8 cellular contexts compared by ENCODE assay signal in genomic region chr12:50283924-50284236, GRCh38. TPM values are rescaled to one million over a fixed set of nuclear protein-coding genes. Genes with fewer than 3 reads are reported as not detected.
DNase-seq lines count a peak whose midpoint lies in the region; ATAC-seq, FAIRE-seq and TF ChIP-seq lines count a peak whose summit lies in the region.

No MANE protein-coding gene starts in this region.

- H4K20me1 ChIP-seq in Karpas-422 (ENCODE audit: insufficient read depth, low read depth, low read length) = no peaks in the 10 kb centered on the region

- 20 to 23% methylated on average over 6 of the region's 6 CpGs for WGBS in lower leg skin, 2 donors
- WGBS in transverse colon (ENCODE audit: low coverage in 1 of 2), 2 donors = 21 to 28% methylated on average over 5 to 6 of the region's 6 CpGs

- in situ Hi-C loops in transverse colon (cut with MboI; ENCODE audit: low pct_ligation_motif_present in 1 of 4, low pct_unique_long_range_greater_than_20kb in 1 of 4, low sequenced_read_pairs in 3 of 4) = no loop called here

- TF ChIP-seq EP300 in transverse colon (IDR thresholded peaks at IDR 0.05; ENCODE audit: low read depth) = no peak

- no peaks in the 10 kb centered on the region for H3K27me3 ChIP-seq in Karpas-422 (ENCODE audit: low read length)
- no peaks in the 10 kb centered on the region for H3K27me3 ChIP-seq in bronchial epithelial cell (ENCODE audit: control insufficient read depth, insufficient read depth, low read length)
- no peaks in the 10 kb centered on the region for H3K27me3 ChIP-seq in transverse colon

- TF ChIP-seq CTCF in bronchial epithelial cell (IDR thresholded peaks at IDR 0.05; ENCODE audit: insufficient read depth, low read length, severe bottlenecking) = no peak
- no peak for TF ChIP-seq CTCF in lower leg skin (IDR thresholded peaks at IDR 0.05)
- no peak for TF ChIP-seq CTCF in transverse colon (IDR thresholded peaks at IDR 0.05)

- peak overlapping the region; percentile 91 for H2AFZ ChIP-seq in Karpas-422 (ENCODE audit: low read length)

- intact Hi-C loops in lower leg skin (cut with DNase I; ENCODE audit: low total_unique reads) (no loop called here), transverse colon (cut with DNase I; ENCODE audit: low total_unique reads) (no loop called here)

- H3K27ac ChIP-seq in Karpas-422 (ENCODE audit: low read length) = no peak overlapping the region
- H3K27ac ChIP-seq in transverse colon = peak overlapping the region; percentile 81 to 89 (median 87)

- H3K9me2 ChIP-seq in Karpas-422 (replicated peaks; ENCODE audit: insufficient read depth, low read length) = no peaks in the 10 kb centered on the region

- ATAC-seq in GM21367 (IDR thresholded peaks at IDR 0.05; ENCODE audit: unreplicated experiment) = no peak

- no peaks in the 10 kb centered on the region for H3K9me3 ChIP-seq in Karpas-422 (ENCODE audit: low read length)
- no peaks in the 10 kb centered on the region for H3K9me3 ChIP-seq in transverse colon

- DNase-seq in NCI-H82 (lab: John Stamatoyannopoulos, UW) (peak; percentile 60), NCI-H82 treated with DMSO at 0.1 percent for 48 hours (lab: John Stamatoyannopoulos, UW; ENCODE audit: unreplicated experiment) (no peak), Karpas-422 (peak; percentile 63), bronchial epithelial cell (ENCODE audit: low read depth) (no peak), lower leg skin (ENCODE audit: low spot score in 2 of 2) (no peak), transverse colon (no peak), dermis blood vessel endothelial cell (no peak)

- H3K4me1 ChIP-seq in Karpas-422 (ENCODE audit: low read length) (peaks cover 19% of the 10 kb centered on the region), transverse colon (peaks cover 3 to 48% (median 23%) of the 10 kb centered on the region in 4 donors)

- H3K4me3 ChIP-seq in Karpas-422 (ENCODE audit: low read length) (peak overlapping the region; percentile 85), bronchial epithelial cell (ENCODE audit: low read depth, low read length) (peak overlapping the region; percentile 92), lower leg skin (ENCODE audit: low read depth, poor library complexity, severe bottlenecking) (peak overlapping the region; percentile 88), transverse colon (peak overlapping the region; percentile 50 to 78 (median 62))

- no peak for TF ChIP-seq POLR2A in lower leg skin (IDR thresholded peaks at IDR 0.05)
- TF ChIP-seq POLR2A in transverse colon (IDR thresholded peaks at IDR 0.05) = no peak

- H3K9ac ChIP-seq in Karpas-422 (ENCODE audit: low read length) = peak overlapping the region; percentile 83

- H3K36me3 ChIP-seq in Karpas-422 (ENCODE audit: insufficient read depth, low read length) (no peaks in the 10 kb centered on the region), bronchial epithelial cell (ENCODE audit: control insufficient read depth, insufficient read depth, low read length) (no peaks in the 10 kb centered on the region), transverse colon (no peaks in the 10 kb centered on the region)

- no peak for FAIRE-seq in bronchial epithelial cell (lab: Jason Lieb, UNC)

- peaks cover 15% of the 10 kb centered on the region for H3K79me2 ChIP-seq in Karpas-422 (ENCODE audit: low read length)

- peak overlapping the region; percentile 77 for H3K4me2 ChIP-seq in Karpas-422 (ENCODE audit: low read depth, low read length, poor library complexity, severe bottlenecking)

RNA-seq across cellular contexts. Expression of gene LIMA1, which starts 0.6 kb away (rescaled TPM):
- 28.1 and 39.5 TPM in 2 replicates for total RNA-seq in Karpas-422 (2014; rRNA removed; shearing (Covaris generic); ENCODE audit: low replicate concordance)
- total RNA-seq in bronchial epithelial cell = 95.0 and 98.2 TPM in 2 replicates
- 10 to 100 TPM; 47.2 to 62.1 (median 54.5) TPM for total RNA-seq in lower leg skin
- total RNA-seq in transverse colon = 100 to 1,000 TPM; 151 to 259 (median 243) TPM
- 30.8 and 69.7 TPM in 2 replicates for total RNA-seq in dermis blood vessel endothelial cell

Comparison
In these comparisons a context has a peak if more than half of its experiments do, and no peak if none do; other contexts are left out.
1. DNase-seq: peak in NCI-H82 (single experiment) and Karpas-422 (single experiment); none in NCI-H82 treated with DMSO at 0.1 percent for 48 hours (single experiment), bronchial epithelial cell (single experiment), lower leg skin (0 of 2), transverse colon (single experiment) and dermis blood vessel endothelial cell (single experiment).
2. Peak in every context shown above with its lines, with median percentiles within 50 percentile points of each other: H3K4me3 ChIP-seq.